Comparison of ENCODE assay signal across 1 cellular context in the genomic region with DNA sequence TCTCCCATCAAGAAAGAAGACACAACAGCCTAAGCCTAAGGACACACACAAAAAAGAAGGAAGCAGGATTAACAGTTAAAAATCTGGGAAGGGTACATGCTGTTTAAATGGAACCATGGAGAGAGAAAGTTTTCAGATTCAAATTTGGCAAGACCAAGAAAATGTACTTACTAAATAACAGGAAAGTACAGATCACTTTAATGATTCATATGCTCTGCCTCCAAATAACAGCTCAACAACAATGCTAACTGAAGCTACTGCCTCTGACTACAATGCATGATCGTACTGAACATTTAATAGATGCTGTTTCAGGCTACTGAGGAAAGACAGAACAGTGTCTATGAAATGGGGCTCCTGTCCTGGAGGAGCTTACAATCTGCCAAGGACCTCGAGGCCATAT.
TF ChIP-seq lines count a peak whose summit lies in the region.

No MANE protein-coding gene starts in this region.

TF ChIP-seq in GM23338, 12 proteins besides CTCF, POLR2A, EP300 and RAD21 (continued from another document):
- no peak for TF ChIP-seq ZNF462 (CRISPR knock-in tag; IDR thresholded peaks at IDR 0.05)
- TF ChIP-seq POLR2AphosphoS5 (IDR thresholded peaks at IDR 0.05; ENCODE audit: low read depth) = no peak
- no peak for TF ChIP-seq ZNF114 (CRISPR knock-in tag; IDR thresholded peaks at IDR 0.05)
- TF ChIP-seq STAT1 (IDR thresholded peaks at IDR 0.05; ENCODE audit: unreplicated experiment) = no peak
- TF ChIP-seq CREB1 (CRISPR knock-in tag; IDR thresholded peaks at IDR 0.05; ENCODE audit: low read depth) = no peak
TF ChIP-seq in GM23338: peak in this region for 0.
